24 cellular contexts compared by ENCODE assay signal in genomic region chrX:109845996-109846395, GRCh38.
"Had no signal": no experiment of that assay in that cellular context is flagged by ENCODE, and none has a peak within 500 bp of the region (broad histone marks: within the 10 kb centered on the region; RNA-seq: fewer than 3 reads in every experiment).

No MANE protein-coding gene starts in this region.

- ATAC-seq: HepG2, Panc1, PC-3, Right ventricle myocardium inferior, SK-N-SH treated with all-trans-retinoic acid at 6 μM for 48 hours had no signal

- H3K9me3 ChIP-seq: SJCRH30 had no signal

- H3K4me2 ChIP-seq: KMS-11 had no signal

- FAIRE-seq: HepG2 had no signal

- DNase-seq: IMR-90, Kasumi-1, MM.1S, NCI-H1092 treated with DMSO at 0.1 percent for 48 hours, NCI-H1436, NCI-H187, NCI-H2029, NCI-H2081 treated with DMSO at 0.1 percent for 48 hours, NCI-H2171, NCI-H226, NCI-H446, NCI-H510A, NCI-H524 treated with DMSO at 0.1 percent for 48 hours, NCI-H69, NCI-H774, PC-3, SHP77 treated with DMSO at 0.1 percent for 48 hours, SJCRH30 had no signal

- H3K36me3 ChIP-seq: SJCRH30 had no signal

- H3K4me1 ChIP-seq: SJCRH30 had no signal

- H3K27ac ChIP-seq: KMS-11, RWPE1, SJCRH30 had no signal

- H3K4me3 ChIP-seq: SJCRH30 had no signal

- H3K9ac ChIP-seq: KMS-11 had no signal

- H3K27me3 ChIP-seq: SJCRH30 had no signal
